Comparison of ENCODE assay signal across 11 cellular contexts in the genomic region with DNA sequence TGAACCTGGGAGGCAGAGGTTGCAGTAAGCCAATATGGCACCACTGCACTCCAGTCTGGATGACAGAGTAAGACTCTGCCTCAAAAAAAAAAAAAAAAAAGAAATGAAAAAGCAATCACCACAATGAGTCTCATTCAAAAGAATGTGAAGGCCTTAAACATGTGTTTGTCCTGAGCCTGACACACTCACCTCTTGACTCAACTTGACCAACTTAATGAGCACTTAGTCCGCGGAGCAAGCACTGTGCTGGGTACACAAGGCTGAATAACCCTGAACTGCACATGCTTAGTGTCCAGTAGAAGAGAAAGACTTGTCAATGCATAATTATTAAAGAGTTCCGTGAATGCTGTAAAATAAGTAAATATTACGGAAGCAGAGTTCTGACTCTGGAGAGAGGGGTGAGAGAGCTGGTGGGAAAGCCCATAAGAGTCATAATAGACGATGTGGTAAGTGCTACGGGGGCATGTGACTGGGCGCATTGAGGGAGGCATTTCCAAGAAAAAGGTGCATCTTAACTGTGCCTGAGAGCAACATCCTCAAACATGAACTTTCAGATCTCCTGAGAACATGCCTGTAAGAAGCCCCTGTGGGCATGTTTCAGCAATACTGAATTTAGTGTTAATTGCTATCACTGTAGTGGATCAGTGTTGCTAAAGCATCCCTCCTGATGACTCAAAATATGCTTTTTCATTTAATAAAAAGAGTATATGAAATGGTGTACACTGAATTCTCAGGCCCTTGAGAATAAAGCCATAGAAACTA. TPM values are rescaled to one million over a fixed set of nuclear protein-coding genes. Genes with fewer than 3 reads are reported as not detected.
A peak's percentile ranks its signal among the peaks of the same experiment; 100 is the strongest.
DNase-seq lines count a peak whose midpoint lies in the region; ATAC-seq and TF ChIP-seq lines count a peak whose summit lies in the region.
"Had no signal": no experiment of that assay in that cellular context is flagged by ENCODE, and none has a peak within 500 bp of the region (broad histone marks: within the 10 kb centered on the region; RNA-seq: fewer than 3 reads in every experiment).

No MANE protein-coding gene starts in this region.

- H3K27me3 Mint-ChIP-seq in activated CD4-positive, alpha-beta T cell treated with anti-CD3 and anti-CD28 coated beads for 36 hours = no peaks in the 10 kb centered on the region

- ATAC-seq in activated CD4-positive, alpha-beta T cell treated with anti-CD3 and anti-CD28 coated beads for 36 hours = peak; percentile 83
- peak; percentile 32 for ATAC-seq in GM21619 (IDR thresholded peaks at IDR 0.05; ENCODE audit: unreplicated experiment)
- ATAC-seq in HG03439 (IDR thresholded peaks at IDR 0.05; ENCODE audit: unreplicated experiment) = peak; percentile 67
- ATAC-seq in mucosa of descending colon = no peak

- no peaks in the 10 kb centered on the region for H3K9me3 ChIP-seq in trophoblast cell (ENCODE audit: insufficient read depth, low read depth, low read length)
- no peaks in the 10 kb centered on the region for H3K9me3 ChIP-seq in mucosa of descending colon

- no peak overlapping the region for H2BK120ac ChIP-seq in trophoblast cell (ENCODE audit: insufficient read depth, low read length, poor library complexity)

- peak; percentile 70 for DNase-seq in activated CD4-positive, alpha-beta T cell treated with anti-CD3 and anti-CD28 coated beads for 36 hours
- DNase-seq in activated CD4-positive, alpha-beta T cell treated with anti-CD3 and anti-CD28 coated beads, Interleukin-2, amount 50 U/mL, for 4 hours = no peak
- DNase-seq in trophoblast cell (peak; percentile 74 to 89), Kasumi-1 (lab: John Stamatoyannopoulos, UW) (no peak), mucosa of descending colon (no peak), GM03348 (ENCODE audit: low spot score) (no peak)
- DNase-seq: 8988T, caudate nucleus, NCI-H774 had no signal

- H3K79me1 ChIP-seq in trophoblast cell (ENCODE audit: low read length) = no peaks in the 10 kb centered on the region

- no peaks in the 10 kb centered on the region for H3K79me2 ChIP-seq in trophoblast cell (ENCODE audit: control insufficient read depth, insufficient read depth, low read length, poor library complexity)

- H3K4me1 ChIP-seq in trophoblast cell (ENCODE audit: control insufficient read depth in 1 of 2, insufficient read depth in 2 of 2, low read length in 2 of 2) (no peaks in the 10 kb centered on the region), mucosa of descending colon (ENCODE audit: low read depth) (no peaks in the 10 kb centered on the region)

- no peak overlapping the region for H2BK5ac ChIP-seq in trophoblast cell (ENCODE audit: low read depth, low read length, poor library complexity)

- no peak overlapping the region for H3K4ac ChIP-seq in trophoblast cell (ENCODE audit: low read depth, low read length)

- H2BK12ac ChIP-seq in trophoblast cell (ENCODE audit: low read length) = no peak overlapping the region

- H3K9me3 Mint-ChIP-seq in activated CD4-positive, alpha-beta T cell treated with anti-CD3 and anti-CD28 coated beads for 36 hours (ENCODE audit: low read depth) = no peaks in the 10 kb centered on the region

- no peak overlapping the region for H2AK5ac ChIP-seq in trophoblast cell (ENCODE audit: low read length)

- TF ChIP-seq CTCF in mucosa of descending colon (IDR thresholded peaks at IDR 0.05) = no peak

- H3K18ac ChIP-seq in trophoblast cell (ENCODE audit: low read length) = no peak overlapping the region

- no CpG with 5 or more reads among the region's 7 CpGs for WGBS in trophoblast cell (ENCODE audit: extremely low coverage, insufficient coverage, insufficient read length)

- H3K14ac ChIP-seq in trophoblast cell (ENCODE audit: low read length) = no peak overlapping the region

- POLR2A ChIA-PET in activated CD4-positive, alpha-beta T cell treated with anti-CD3 and anti-CD28 coated beads for 36 hours (lab: Charles Lee) = interaction anchor here (1.0 to 1.4 kb wide), 2 partner anchors 10 to 26 kb away, joined by 6 to 8 read pairs; no protein-coding TSS in a partner anchor

- H3K4me3 Mint-ChIP-seq in activated CD4-positive, alpha-beta T cell treated with anti-CD3 and anti-CD28 coated beads for 36 hours = peak overlapping the region; percentile 43

- peaks cover 26% of the 10 kb centered on the region for H3K36me3 Mint-ChIP-seq in activated CD4-positive, alpha-beta T cell treated with anti-CD3 and anti-CD28 coated beads for 36 hours (ENCODE audit: low read depth)

- H4K12ac ChIP-seq in trophoblast cell (ENCODE audit: low read depth, low read length) = no peak overlapping the region

- H4K8ac ChIP-seq in trophoblast cell (ENCODE audit: low read depth, low read length) = no peak overlapping the region

- H2AFZ ChIP-seq in trophoblast cell (ENCODE audit: insufficient read depth, low read length, poor library complexity) = no peak overlapping the region

- H3K9ac ChIP-seq in trophoblast cell (ENCODE audit: low read length) = no peak overlapping the region

- H3K23ac ChIP-seq in trophoblast cell (ENCODE audit: low read length) = no peak overlapping the region

- no peaks in the 10 kb centered on the region for H3K36me3 ChIP-seq in trophoblast cell (ENCODE audit: control insufficient read depth in 1 of 2, insufficient read depth in 2 of 2, low read length in 2 of 2)
- no peaks in the 10 kb centered on the region for H3K36me3 ChIP-seq in mucosa of descending colon (ENCODE audit: low read depth)

- peak overlapping the region; percentile 83 for H3K27ac Mint-ChIP-seq in activated CD4-positive, alpha-beta T cell treated with anti-CD3 and anti-CD28 coated beads for 36 hours

- H3K27ac ChIP-seq in trophoblast cell (ENCODE audit: low read depth, low read length) = no peak overlapping the region

- no peak overlapping the region for H4K91ac ChIP-seq in trophoblast cell (ENCODE audit: low read depth, low read length)

- H3K4me2 ChIP-seq in trophoblast cell (ENCODE audit: low read length) = no peak overlapping the region

- CTCF ChIA-PET in activated CD4-positive, alpha-beta T cell treated with anti-CD3 and anti-CD28 coated beads for 36 hours (lab: Charles Lee) = interaction anchor here (2.3 kb wide), 1 partner anchor 10 kb away, joined by 7 read pairs; no protein-coding TSS in a partner anchor

- peaks cover 50% of the 10 kb centered on the region for H3K4me1 Mint-ChIP-seq in activated CD4-positive, alpha-beta T cell treated with anti-CD3 and anti-CD28 coated beads for 36 hours

- intact Hi-C loops in activated CD4-positive, alpha-beta T cell treated with anti-CD3 and anti-CD28 coated beads for 36 hours (cut with DNase I, micrococcal nuclease) = loop anchor here (1.0 kb wide), 1 partner anchor 10 kb away; no protein-coding TSS in a partner anchor
- intact Hi-C loops in mucosa of descending colon (cut with DNase I, micrococcal nuclease) = no loop called here

- no peaks in the 10 kb centered on the region for H3K27me3 ChIP-seq in trophoblast cell (ENCODE audit: insufficient read depth, low read length)

- H3K4me3 ChIP-seq in trophoblast cell (ENCODE audit: low read depth, low read length) (no peak overlapping the region), mucosa of descending colon (no peak overlapping the region)

RNA-seq across cellular contexts. Expression of a gene that starts 27.2 kb away (rescaled TPM):
- 10 to 100 TPM; 32.9 to 43.5 TPM for total RNA-seq in activated CD4-positive, alpha-beta T cell treated with anti-CD3 and anti-CD28 coated beads for 36 hours
- 0.08 TPM in 2 replicates for polyA plus RNA-seq in trophoblast cell (2013)
- total RNA-seq in mucosa of descending colon = 100 to 1,000 TPM in 1 of 3 donors, 10 to 100 TPM in 2; 10.8 to 101 (median 66.2) TPM

Comparison
In these comparisons a context has a peak if more than half of its experiments do, and no peak if none do; other contexts are left out.
1. DNase-seq: peak in activated CD4-positive, alpha-beta T cell treated with anti-CD3 and anti-CD28 coated beads for 36 hours (single experiment) and trophoblast cell (2 of 2); none in activated CD4-positive, alpha-beta T cell treated with anti-CD3 and anti-CD28 coated beads, Interleukin-2, amount 50 U/mL, for 4 hours (0 of 2), Kasumi-1 (0 of 2), mucosa of descending colon (0 of 3) and GM03348 (single experiment).
2. intact Hi-C loops: an anchor here in activated CD4-positive, alpha-beta T cell treated with anti-CD3 and anti-CD28 coated beads for 36 hours (1.0 kb wide); none called in mucosa of descending colon.